ENCODE assay signal across 8 cellular contexts in the genomic region with DNA sequence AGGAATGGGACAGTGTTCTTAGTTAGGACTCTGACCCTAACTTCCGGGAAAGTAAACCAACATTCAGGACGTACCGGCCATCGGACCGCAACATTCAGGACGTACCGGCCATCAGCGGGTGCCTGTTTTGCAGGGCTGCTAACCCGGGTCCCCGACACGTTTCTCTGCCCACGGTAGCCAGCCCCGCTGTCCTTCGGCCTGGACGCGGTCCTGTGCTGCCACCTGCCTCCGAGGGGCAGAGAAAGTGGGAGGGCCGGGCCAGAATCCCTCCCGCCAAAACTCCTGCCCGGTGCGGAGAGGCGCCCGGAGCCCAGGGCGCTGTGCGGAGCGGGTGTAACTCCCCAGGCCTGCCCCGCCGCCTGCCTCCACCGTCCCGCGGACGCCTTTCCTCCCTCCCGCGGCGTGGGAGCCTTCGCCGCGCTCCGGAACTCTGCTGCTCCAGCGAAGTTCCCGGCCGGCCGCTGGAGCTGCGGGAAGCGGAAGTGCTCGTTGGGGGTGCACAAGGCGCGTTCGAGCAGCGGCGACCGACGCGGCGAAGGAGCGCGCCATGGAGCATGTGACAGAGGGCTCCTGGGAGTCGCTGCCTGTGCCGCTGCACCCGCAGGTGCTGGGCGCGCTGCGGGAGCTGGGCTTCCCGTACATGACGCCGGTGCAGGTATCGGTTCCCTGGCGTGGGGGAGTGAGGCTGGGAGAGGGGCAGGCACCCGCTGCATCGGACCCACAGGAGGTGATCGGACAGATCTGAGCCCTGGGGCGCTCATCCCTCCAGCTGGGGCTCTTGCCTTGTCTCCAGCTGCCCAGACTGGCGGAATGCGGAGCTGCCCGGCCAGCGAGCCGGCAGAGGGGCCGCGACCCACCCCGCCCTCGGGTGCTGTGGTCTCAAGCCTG. TPM values are rescaled to one million over a fixed set of nuclear protein-coding genes. Genes with fewer than 3 reads are reported as not detected.
DNase-seq lines count a peak whose midpoint lies in the region; ATAC-seq and TF ChIP-seq lines count a peak whose summit lies in the region.

A gene with protein sequence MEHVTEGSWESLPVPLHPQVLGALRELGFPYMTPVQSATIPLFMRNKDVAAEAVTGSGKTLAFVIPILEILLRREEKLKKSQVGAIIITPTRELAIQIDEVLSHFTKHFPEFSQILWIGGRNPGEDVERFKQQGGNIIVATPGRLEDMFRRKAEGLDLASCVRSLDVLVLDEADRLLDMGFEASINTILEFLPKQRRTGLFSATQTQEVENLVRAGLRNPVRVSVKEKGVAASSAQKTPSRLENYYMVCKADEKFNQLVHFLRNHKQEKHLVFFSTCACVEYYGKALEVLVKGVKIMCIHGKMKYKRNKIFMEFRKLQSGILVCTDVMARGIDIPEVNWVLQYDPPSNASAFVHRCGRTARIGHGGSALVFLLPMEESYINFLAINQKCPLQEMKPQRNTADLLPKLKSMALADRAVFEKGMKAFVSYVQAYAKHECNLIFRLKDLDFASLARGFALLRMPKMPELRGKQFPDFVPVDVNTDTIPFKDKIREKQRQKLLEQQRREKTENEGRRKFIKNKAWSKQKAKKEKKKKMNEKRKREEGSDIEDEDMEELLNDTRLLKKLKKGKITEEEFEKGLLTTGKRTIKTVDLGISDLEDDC (plus strand): TSS at position 498 of the 888 bp plus-strand sequence. CDS start 50 bp downstream, at position 548.

- peak; percentile 85 for ATAC-seq in GM21786 (IDR thresholded peaks at IDR 0.05; ENCODE audit: unreplicated experiment)

- H3K36me3 ChIP-seq in Karpas-422 (ENCODE audit: insufficient read depth, low read length) (peaks cover 33% of the 10 kb centered on the region; the same call in 1 of the 2 replicates), neutrophil (peaks cover 25% of the 10 kb centered on the region)

- peak; percentile 65 for TF ChIP-seq CTCF in neutrophil (IDR thresholded peaks at IDR 0.05)

- peak within 1 kb of the TSS; percentile 53; the same call in 1 of the 2 replicates for H3K27ac ChIP-seq in Karpas-422 (ENCODE audit: low read length)
- peak within 1 kb of the TSS; percentile 86 for H3K27ac ChIP-seq in neutrophil
- peak within 1 kb of the TSS; percentile 90 for H3K27ac ChIP-seq in substantia nigra (ENCODE audit: low read depth, low read length, poor library complexity, severe bottlenecking)

- peak within 1 kb of the TSS; percentile 72; the same call in 1 of the 2 replicates for H2AFZ ChIP-seq in Karpas-422 (ENCODE audit: low read length)

- peak within 1 kb of the TSS; percentile 85 for H3K4me2 ChIP-seq in Karpas-422 (ENCODE audit: low read depth, low read length, poor library complexity, severe bottlenecking)

- DNase-seq in EL, result peak; percentile 81
- peak; percentile 96 for DNase-seq in Karpas-422
- peak; percentile 58 for DNase-seq in SHP77 treated with DMSO at 0.1 percent for 48 hours (lab: John Stamatoyannopoulos, UW)
- DNase-seq in activated gamma-delta T cell treated with Interleukin-2 at 50 U/mL for 16 hours, result peak; percentile 80
- DNase-seq in foreskin melanocyte, result peak; percentile 75
- DNase-seq in substantia nigra (lab: John Stamatoyannopoulos, UW), result peak in 47 of 49 donors; percentile 29 to 93 (median 79)

- H3K4me1 ChIP-seq in Karpas-422 (ENCODE audit: low read length), result peaks cover 13% of the 10 kb centered on the region
- peaks cover 11 to 20% of the 10 kb centered on the region in 2 experiments for H3K4me1 ChIP-seq in neutrophil (ENCODE audit: control insufficient read depth in 1 of 2, insufficient read depth in 1 of 2, low read depth in 1 of 2, low read length in 1 of 2)

- peak within 1 kb of the TSS; percentile 90 for H3K4me3 ChIP-seq in Karpas-422 (ENCODE audit: low read length)
- H3K4me3 ChIP-seq in neutrophil (ENCODE audit: low read depth in 1 of 2, low read length in 1 of 2), result peak within 1 kb of the TSS; percentile 92 to 96

- H3K9me3 ChIP-seq in Karpas-422 (ENCODE audit: low read length), result no peaks in the 10 kb centered on the region
- no peaks in the 10 kb centered on the region for H3K9me3 ChIP-seq in neutrophil

- H4K20me1 ChIP-seq in Karpas-422 (ENCODE audit: insufficient read depth, low read depth, low read length), result peaks cover 3% of the 10 kb centered on the region; the same call in 1 of the 2 replicates

- peaks cover 59% of the 10 kb centered on the region for H3K79me2 ChIP-seq in Karpas-422 (ENCODE audit: low read length)

- H3K27me3 ChIP-seq in Karpas-422 (ENCODE audit: low read length), result no peaks in the 10 kb centered on the region
- no peaks in the 10 kb centered on the region for H3K27me3 ChIP-seq in neutrophil

- peak within 1 kb of the TSS; percentile 97 for H3K9ac ChIP-seq in Karpas-422 (ENCODE audit: low read length)

- H3K9me2 ChIP-seq in Karpas-422 (replicated peaks; ENCODE audit: insufficient read depth, low read length), result no peaks in the 10 kb centered on the region

RNA-seq across cellular contexts. Expression of the gene that starts here (rescaled TPM):
- total RNA-seq in Karpas-422 (2014; rRNA removed; shearing (Covaris generic); ENCODE audit: low replicate concordance), result 36.4 and 41.6 TPM in 2 replicates

Comparison
In these comparisons a context has a peak if more than half of its experiments do, and no peak if none do; other contexts are left out.
1. Peak in every context shown above with its lines: DNase-seq, ATAC-seq, H3K4me3 ChIP-seq and H3K27ac ChIP-seq.